19 cellular contexts compared by ENCODE assay signal in genomic region chr17:21245703-21246102, GRCh38. TPM values are rescaled to one million over a fixed set of nuclear protein-coding genes. Genes with fewer than 3 reads are reported as not detected.
DNase-seq lines count a peak whose midpoint lies in the region; ATAC-seq and TF ChIP-seq lines count a peak whose summit lies in the region.
"Had no signal": no experiment of that assay in that cellular context is flagged by ENCODE, and none has a peak within 500 bp of the region (broad histone marks: within the 10 kb centered on the region; RNA-seq: fewer than 3 reads in every experiment).

No MANE protein-coding gene starts in this region.

- CTCF ChIA-PET in CD4-positive, alpha-beta memory T cell (lab: Charles Lee; ENCODE audit: partially characterized antibody): no interaction called here

- no peak for TF ChIP-seq POLR2A in heart left ventricle (IDR thresholded peaks at IDR 0.05)

- WGBS in heart left ventricle, 4 donors: 48 to 71% (median 62%) methylated on average over 7 of the region's 7 CpGs

- ATAC-seq in heart left ventricle: peak; percentile 21 to 61 (median 49)
- no peak for ATAC-seq in HG02678 (IDR thresholded peaks at IDR 0.05; ENCODE audit: unreplicated experiment)

- no peak for TF ChIP-seq CTCF in heart left ventricle (IDR thresholded peaks at IDR 0.05)
- TF ChIP-seq CTCF in neutrophil (IDR thresholded peaks at IDR 0.05): no peak

- H3K36me3 ChIP-seq in CD4-positive, alpha-beta memory T cell (ENCODE audit: insufficient read depth, low read length): no peaks in the 10 kb centered on the region
- peaks cover 0 to 14% (median 0%) of the 10 kb centered on the region in 9 donors for H3K36me3 ChIP-seq in heart left ventricle
- peaks cover 70% of the 10 kb centered on the region for H3K36me3 ChIP-seq in neutrophil
- H3K36me3 ChIP-seq: BE2C had no signal

- no peak overlapping the region for H3K27ac ChIP-seq in CD4-positive, alpha-beta memory T cell (ENCODE audit: low read depth, low read length)
- peak overlapping the region in 9 of 12 donors; percentile 15 to 80 (median 59) for H3K27ac ChIP-seq in heart left ventricle
- peak overlapping the region; percentile 41 for H3K27ac ChIP-seq in neutrophil
- H3K27ac ChIP-seq: HL-60, PC-9, SK-N-MC had no signal

- intact Hi-C loops in CD4-positive, alpha-beta memory T cell (cut with micrococcal nuclease): no loop called here
- intact Hi-C loops in heart left ventricle (cut with DNase I): loop anchor here in 4 of 10 donors (10.0 kb wide), 1 partner anchor 121 kb away; the partner anchor contains the start of gene DHRS7B (in 4 of the 4)

- H3K4me3 ChIP-seq in CD4-positive, alpha-beta memory T cell (ENCODE audit: low read length in 2 of 2): no peak overlapping the region
- H3K4me3 ChIP-seq in Jurkat, Clone E6-1 (ENCODE audit: low read length): no peak overlapping the region
- H3K4me3 ChIP-seq in heart left ventricle (no peak overlapping the region), neutrophil (ENCODE audit: low read depth in 1 of 2, low read length in 1 of 2) (no peak overlapping the region)
- H3K4me3 ChIP-seq: PC-9, SK-N-MC had no signal

- H3K4me3 Mint-ChIP-seq in CD4-positive, alpha-beta memory T cell: no peak overlapping the region

- no peaks in the 10 kb centered on the region for H3K27me3 ChIP-seq in CD4-positive, alpha-beta memory T cell (ENCODE audit: insufficient read depth, low read length)
- H3K27me3 ChIP-seq in heart left ventricle (no peaks in the 10 kb centered on the region), neutrophil (no peaks in the 10 kb centered on the region)
- H3K27me3 ChIP-seq: BE2C had no signal

- H3K4me1 ChIP-seq in CD4-positive, alpha-beta memory T cell (ENCODE audit: insufficient read depth, low read length): no peaks in the 10 kb centered on the region
- H3K4me1 ChIP-seq in heart left ventricle (peaks cover 0 to 76% (median 36%) of the 10 kb centered on the region in 12 donors), neutrophil (ENCODE audit: control insufficient read depth in 1 of 2, insufficient read depth in 1 of 2, low read depth in 1 of 2, low read length in 1 of 2) (peaks cover 16 to 21% of the 10 kb centered on the region in 2 experiments)
- H3K4me1 ChIP-seq: BE2C had no signal

- POLR2A ChIA-PET in CD4-positive, alpha-beta memory T cell (lab: Charles Lee; ENCODE audit: partially characterized antibody): interaction anchor here (1.1 kb wide), 1 partner anchor 12 kb away, joined by 4 read pairs; no protein-coding TSS in a partner anchor

- H3K4me1 Mint-ChIP-seq in CD4-positive, alpha-beta memory T cell: peaks cover 9 to 21% (median 15%) of the 10 kb centered on the region in 4 donors

- H3K9me3 Mint-ChIP-seq in CD4-positive, alpha-beta memory T cell: no peaks in the 10 kb centered on the region

- no peaks in the 10 kb centered on the region for H3K27me3 Mint-ChIP-seq in CD4-positive, alpha-beta memory T cell

- H3K36me3 Mint-ChIP-seq in CD4-positive, alpha-beta memory T cell: peaks cover 0 to 2% of the 10 kb centered on the region in 2 donors

- H3K27ac Mint-ChIP-seq in CD4-positive, alpha-beta memory T cell: peak overlapping the region in 4 of 7 donors; percentile 21 to 61 (median 44)

- no peak for DNase-seq in CD4-positive, alpha-beta memory T cell
- DNase-seq in Jurkat, Clone E6-1 (ENCODE audit: low read depth, low spot score): peak; percentile 35
- DNase-seq in heart left ventricle: peak in 3 of 5 donors; percentile 35 to 71 (median 59)
- DNase-seq in kidney tubule cell (ENCODE audit: low spot score): no peak
- no peak for DNase-seq in NCI-H446 (lab: John Stamatoyannopoulos, UW)
- DNase-seq in dermis blood vessel endothelial cell: no peak
- DNase-seq: BE2C, EL, HCEC 1CT, KBM-7, NCI-H1048, NCI-H1694, NCI-H345, NCI-H69, PC-9 had no signal

- no peaks in the 10 kb centered on the region for H3K9me3 ChIP-seq in CD4-positive, alpha-beta memory T cell (ENCODE audit: control insufficient read depth in 1 of 2, low read length in 2 of 2)
- H3K9me3 ChIP-seq in heart left ventricle: no peaks in the 10 kb centered on the region
- no peaks in the 10 kb centered on the region for H3K9me3 ChIP-seq in neutrophil
- H3K9me3 ChIP-seq: BE2C had no signal

RNA-seq across cellular contexts. Expression of gene NATD1, which starts 7.5 kb away (rescaled TPM):
- 10 to 100 TPM; 13.1 to 13.5 TPM for total RNA-seq in CD4-positive, alpha-beta memory T cell
- polyA plus RNA-seq in CD4-positive, alpha-beta memory T cell: 1 to 10 TPM in 1 of 2 donors, under 1 TPM in 1; 0.32 to 2.3 TPM
- polyA plus RNA-seq in Jurkat, Clone E6-1 (2012; ENCODE audit: insufficient read depth, insufficient read length): 3.1 TPM
- 10 to 100 TPM; 12.8 to 38.4 (median 19.8) TPM for total RNA-seq in heart left ventricle
- 1 to 10 TPM; 8.0 to 8.4 TPM for polyA plus RNA-seq in heart left ventricle
- total RNA-seq in dermis blood vessel endothelial cell: 4.1 and 8.2 TPM in 2 replicates

RNA-seq across cellular contexts. Expression of gene TMEM11, which starts 31.7 kb away (rescaled TPM):
- total RNA-seq in CD4-positive, alpha-beta memory T cell: 10 to 100 TPM; 18.6 to 21.7 TPM
- 10 to 100 TPM; 35.6 to 38.6 TPM for polyA plus RNA-seq in CD4-positive, alpha-beta memory T cell
- 39.6 TPM for polyA plus RNA-seq in Jurkat, Clone E6-1 (2012; ENCODE audit: insufficient read depth, insufficient read length)
- total RNA-seq in heart left ventricle (10 to 100 TPM; 23.2 to 46.6 (median 32.0) TPM), dermis blood vessel endothelial cell (20.4 and 30.0 TPM in 2 replicates)
- polyA plus RNA-seq in heart left ventricle: 10 to 100 TPM; 59.2 to 59.7 TPM

RNA-seq across cellular contexts. Expression of gene MAP2K3, which starts 38.8 kb away (rescaled TPM):
- total RNA-seq in CD4-positive, alpha-beta memory T cell: 10 to 100 TPM; 52.6 to 63.2 TPM
- polyA plus RNA-seq in CD4-positive, alpha-beta memory T cell: 10 to 100 TPM; 48.5 to 88.9 TPM
- 36.6 TPM for polyA plus RNA-seq in Jurkat, Clone E6-1 (2012; ENCODE audit: insufficient read depth, insufficient read length)
- total RNA-seq in heart left ventricle: 100 to 1,000 TPM in 1 of 9 donors, 10 to 100 TPM in 8; 29.4 to 170 (median 54.4) TPM
- 100 to 1,000 TPM in 1 of 2 donors, 10 to 100 TPM in 1; 29.6 to 156 TPM for polyA plus RNA-seq in heart left ventricle
- 20.8 and 39.0 TPM in 2 replicates for total RNA-seq in dermis blood vessel endothelial cell

Comparison
In these comparisons a context has a peak if more than half of its experiments do, and no peak if none do; other contexts are left out.
1. DNase-seq: peak in Jurkat, Clone E6-1 (single experiment) and heart left ventricle (3 of 5); none in CD4-positive, alpha-beta memory T cell (0 of 5), kidney tubule cell (single experiment), NCI-H446 (0 of 2) and dermis blood vessel endothelial cell (single experiment).